ENCODE assay signal across 8 cellular contexts in genomic region chr1:225919906-225920305, GRCh38. TPM values are rescaled to one million over a fixed set of nuclear protein-coding genes. Genes with fewer than 3 reads are reported as not detected.
A peak's percentile ranks its signal among the peaks of the same experiment; 100 is the strongest.
DNase-seq lines count a peak whose midpoint lies in the region; ATAC-seq, FAIRE-seq and TF ChIP-seq lines count a peak whose summit lies in the region.

No MANE protein-coding gene starts in this region.

- peaks cover 8% of the 10 kb centered on the region for H4K20me1 ChIP-seq in astrocyte (ENCODE audit: insufficient read depth, low read length)
- H4K20me1 ChIP-seq in GM23338 (replicated peaks; ENCODE audit: insufficient read depth) = peaks cover 13% of the 10 kb centered on the region; the same call in 1 of the 2 replicates

- no peaks in the 10 kb centered on the region for H3K9me2 ChIP-seq in GM23338 (ENCODE audit: insufficient read depth)

- H2AFZ ChIP-seq in astrocyte (ENCODE audit: low read depth, low read length) (no peak overlapping the region), GM23338 (no peak overlapping the region)

- ATAC-seq in GM19467 (IDR thresholded peaks at IDR 0.05; ENCODE audit: unreplicated experiment) (no peak), WTC11 (no peak), GM23338 (no peak), GM18502 (IDR thresholded peaks at IDR 0.05; ENCODE audit: poor library complexity, unreplicated experiment) (no peak)

- peaks cover 17% of the 10 kb centered on the region for H3K4me1 ChIP-seq in astrocyte (ENCODE audit: insufficient read depth, low read length)
- H3K4me1 ChIP-seq in GM23338 (ENCODE audit: insufficient read depth) = peaks cover 20% of the 10 kb centered on the region

- H3K4me1 Mint-ChIP-seq in astrocyte (ENCODE audit: low read depth, unreplicated experiment) (peaks cover 6% of the 10 kb centered on the region), WTC11 (peaks cover 17% of the 10 kb centered on the region), GM23338 (peaks cover 15% of the 10 kb centered on the region)

- TF ChIP-seq CTCF in astrocyte (IDR thresholded peaks at IDR 0.05; ENCODE audit: insufficient read depth, low read depth, low read length) (no peak), WTC11 (IDR thresholded peaks at IDR 0.05) (no peak), GM23338 (conservative IDR thresholded peaks at IDR 0.05; ENCODE audit: low read depth in 2 of 2) (no peak)

- DNase-seq in COLO829 (ENCODE audit: low spot score) = peak; percentile 74
- peak; percentile 54 for DNase-seq in NCI-H1105 (lab: John Stamatoyannopoulos, UW)
- peak; percentile 86 for DNase-seq in astrocyte (ENCODE audit: low read depth)
- peak; percentile 85 for DNase-seq in kidney tubule cell (ENCODE audit: low spot score)
- DNase-seq in WTC11 (ENCODE audit: low spot score) = no peak
- no peak for DNase-seq in GM23338 (ENCODE audit: low spot score)

- no peaks in the 10 kb centered on the region for H3K9me3 ChIP-seq in astrocyte (ENCODE audit: insufficient read depth, low read depth, low read length)

- no peak overlapping the region for H3K4me3 ChIP-seq in astrocyte (ENCODE audit: insufficient read depth, low read depth, low read length)
- no peak overlapping the region for H3K4me3 ChIP-seq in GM23338

- H3K27ac Mint-ChIP-seq in astrocyte (ENCODE audit: unreplicated experiment) (no peak overlapping the region), WTC11 (no peak overlapping the region), GM23338 (no peak overlapping the region)

- H3K36me3 ChIP-seq in astrocyte (ENCODE audit: insufficient read depth, low read length) (peaks cover 9% of the 10 kb centered on the region), GM23338 (ENCODE audit: insufficient read depth) (peaks cover 34% of the 10 kb centered on the region)

- H3K27me3 Mint-ChIP-seq in astrocyte (ENCODE audit: low read depth, unreplicated experiment) (no peaks in the 10 kb centered on the region), WTC11 (ENCODE audit: low read depth) (no peaks in the 10 kb centered on the region), GM23338 (ENCODE audit: insufficient read depth, low read depth, poor library complexity) (peaks cover 14% of the 10 kb centered on the region)

- POLR2A ChIA-PET in WTC11 (lab: Charles Lee) = no interaction called here

- FAIRE-seq in astrocyte (lab: Jason Lieb, UNC) = no peak

- peaks cover 29% of the 10 kb centered on the region for H3K79me2 ChIP-seq in astrocyte (ENCODE audit: insufficient read depth, low read length)
- H3K79me2 ChIP-seq in GM23338 (replicated peaks; ENCODE audit: insufficient read depth) = peaks cover 22% of the 10 kb centered on the region

- H3K4me3 Mint-ChIP-seq in astrocyte (ENCODE audit: unreplicated experiment) (no peak overlapping the region), WTC11 (no peak overlapping the region), GM23338 (no peak overlapping the region)

- H3K27ac ChIP-seq in astrocyte (ENCODE audit: low read depth, low read length) = no peak overlapping the region
- H3K27ac ChIP-seq in GM23338 (ENCODE audit: low read depth) = no peak overlapping the region

- H3K9me3 Mint-ChIP-seq in astrocyte (ENCODE audit: unreplicated experiment) = no peaks in the 10 kb centered on the region
- H3K9me3 Mint-ChIP-seq in WTC11 = no peaks in the 10 kb centered on the region
- no peaks in the 10 kb centered on the region for H3K9me3 Mint-ChIP-seq in GM23338

- H3K27me3 ChIP-seq in astrocyte (ENCODE audit: insufficient read depth, low read length) (no peaks in the 10 kb centered on the region), GM23338 (ENCODE audit: insufficient read depth) (no peaks in the 10 kb centered on the region)

- no peak overlapping the region for H3K9ac ChIP-seq in astrocyte (ENCODE audit: low read length)

- H3K4me2 ChIP-seq in astrocyte (ENCODE audit: low read length) = peak overlapping the region; percentile 23
- no peak overlapping the region for H3K4me2 ChIP-seq in GM23338

- peaks cover 21% of the 10 kb centered on the region for H3K36me3 Mint-ChIP-seq in astrocyte (ENCODE audit: low read depth, unreplicated experiment)
- H3K36me3 Mint-ChIP-seq in WTC11 = peaks cover 50% of the 10 kb centered on the region
- peaks cover 64% of the 10 kb centered on the region for H3K36me3 Mint-ChIP-seq in GM23338 (ENCODE audit: low read depth)

- CTCF ChIA-PET in WTC11 (lab: Charles Lee) = interaction anchor here (0.8 kb wide), 1 partner anchor 23 kb away, joined by 3 read pairs; no protein-coding TSS in a partner anchor

- H3F3A ChIP-seq in GM23338 (replicated peaks; ENCODE audit: low read depth) = peaks cover 14% of the 10 kb centered on the region

TF ChIP-seq in WTC11, 78 proteins besides CTCF, POLR2A, EP300 and RAD21 (continues in another document):
- TF ChIP-seq CBFB (CRISPR knock-in tag; IDR thresholded peaks at IDR 0.05; ENCODE audit: low read depth) (no peak), NR1H2 (CRISPR knock-in tag; IDR thresholded peaks at IDR 0.05) (no peak)
- TF ChIP-seq, protein P1, sequence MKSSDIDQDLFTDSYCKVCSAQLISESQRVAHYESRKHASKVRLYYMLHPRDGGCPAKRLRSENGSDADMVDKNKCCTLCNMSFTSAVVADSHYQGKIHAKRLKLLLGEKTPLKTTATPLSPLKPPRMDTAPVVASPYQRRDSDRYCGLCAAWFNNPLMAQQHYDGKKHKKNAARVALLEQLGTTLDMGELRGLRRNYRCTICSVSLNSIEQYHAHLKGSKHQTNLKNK (CRISPR knock-in tag; IDR thresholded peaks at IDR 0.05) = no peak
- TF ChIP-seq, protein P2, sequence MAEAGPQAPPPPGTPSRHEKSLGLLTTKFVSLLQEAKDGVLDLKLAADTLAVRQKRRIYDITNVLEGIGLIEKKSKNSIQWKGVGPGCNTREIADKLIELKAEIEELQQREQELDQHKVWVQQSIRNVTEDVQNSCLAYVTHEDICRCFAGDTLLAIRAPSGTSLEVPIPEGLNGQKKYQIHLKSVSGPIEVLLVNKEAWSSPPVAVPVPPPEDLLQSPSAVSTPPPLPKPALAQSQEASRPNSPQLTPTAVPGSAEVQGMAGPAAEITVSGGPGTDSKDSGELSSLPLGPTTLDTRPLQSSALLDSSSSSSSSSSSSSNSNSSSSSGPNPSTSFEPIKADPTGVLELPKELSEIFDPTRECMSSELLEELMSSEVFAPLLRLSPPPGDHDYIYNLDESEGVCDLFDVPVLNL (CRISPR knock-in tag; IDR thresholded peaks at IDR 0.05; ENCODE audit: borderline replicate concordance, low read depth) = no peak

TF ChIP-seq in GM23338, 12 proteins besides CTCF, POLR2A, EP300 and RAD21 (continues in another document):
- TF ChIP-seq NANOG (IDR thresholded peaks at IDR 0.05; ENCODE audit: borderline replicate concordance) (no peak), ZNF331 (CRISPR knock-in tag; IDR thresholded peaks at IDR 0.05; ENCODE audit: low read depth) (no peak), ZNF114 (CRISPR knock-in tag; IDR thresholded peaks at IDR 0.05) (no peak), JUNB (IDR thresholded peaks at IDR 0.05; ENCODE audit: unreplicated experiment) (no peak), EZH2phosphoT487 (IDR thresholded peaks at IDR 0.05; ENCODE audit: unreplicated experiment) (no peak)

RNA-seq across cellular contexts. Expression of gene PYCR2, which starts 4.1 kb away (rescaled TPM):
- total RNA-seq in astrocyte (38.1 and 39.8 TPM in 2 replicates), WTC11 (2021) (81.5 to 90.3 TPM (median 86.0 TPM) in 3 replicates)
- total RNA-seq in GM23338 (2014; rRNA removed; shearing (Covaris generic)) = 96.7 and 109 TPM in 2 replicates
- 89.1 and 95.1 TPM in 2 replicates for polyA plus RNA-seq in GM23338 (2016; fragmentation: Nextera tagmentation; extraction: Ambion mirVana)

RNA-seq across cellular contexts. Expression of gene LEFTY2, which starts 21.1 kb away (rescaled TPM):
- total RNA-seq in astrocyte (7.0 and 12.9 TPM in 2 replicates), WTC11 (2021) (13.9 to 15.5 TPM (median 14.0 TPM) in 3 replicates)
- 12.4 and 16.9 TPM in 2 replicates for total RNA-seq in GM23338 (2014; rRNA removed; shearing (Covaris generic))
- 8.3 and 10.2 TPM in 2 replicates for polyA plus RNA-seq in GM23338 (2016; fragmentation: Nextera tagmentation; extraction: Ambion mirVana)

RNA-seq across cellular contexts. Expression of gene LEFTY1, which starts 31.0 kb away (rescaled TPM):
- total RNA-seq in astrocyte = 4.2 and 11.8 TPM in 2 replicates
- total RNA-seq in WTC11 (2021) = 47.0 to 52.9 TPM (median 49.0 TPM) in 3 replicates
- total RNA-seq in GM23338 (2014; rRNA removed; shearing (Covaris generic)) = 65.4 and 67.1 TPM in 2 replicates
- 25.7 and 27.5 TPM in 2 replicates for polyA plus RNA-seq in GM23338 (2016; fragmentation: Nextera tagmentation; extraction: Ambion mirVana)

RNA-seq across cellular contexts. Expression of gene TMEM63A, which starts 37.7 kb away (rescaled TPM):
- total RNA-seq in astrocyte = 28.7 and 29.0 TPM in 2 replicates
- 61.1 to 91.7 TPM (median 69.3 TPM) in 3 replicates for total RNA-seq in WTC11 (2021)
- 61.8 and 76.9 TPM in 2 replicates for total RNA-seq in GM23338 (2014; rRNA removed; shearing (Covaris generic))
- polyA plus RNA-seq in GM23338 (2016; fragmentation: Nextera tagmentation; extraction: Ambion mirVana) = 24.3 and 31.7 TPM in 2 replicates

Comparison
In these comparisons a context has a peak if more than half of its experiments do, and no peak if none do; other contexts are left out.
1. DNase-seq: peak in COLO829 (single experiment), NCI-H1105 (single experiment), astrocyte (single experiment) and kidney tubule cell (single experiment); none in WTC11 (single experiment) and GM23338 (single experiment).